In genomic region chr10:12042409-12042796, GRCh38 we compare ENCODE assay signal across 8 cellular contexts. TPM values are rescaled to one million over a fixed set of nuclear protein-coding genes. Genes with fewer than 3 reads are reported as not detected.
DNase-seq lines count a peak whose midpoint lies in the region; ATAC-seq and TF ChIP-seq lines count a peak whose summit lies in the region.

No MANE protein-coding gene starts in this region.

- H3K27me3 ChIP-seq in sigmoid colon, result no peaks in the 10 kb centered on the region

- H3K36me3 ChIP-seq in sigmoid colon, result no peaks in the 10 kb centered on the region

- DNase-seq in CD1c-positive myeloid dendritic cell (ENCODE audit: extremely low spot score) (peak; percentile 63), NCI-H69 (lab: John Stamatoyannopoulos, UW) (peak; percentile 40), left cardiac atrium (peak; percentile 61), sigmoid colon (peak; percentile 79), SIG-M5 treated with dmso at 0.1 percent for 504 hours (lab: John Stamatoyannopoulos, UW; ENCODE audit: unreplicated experiment) (no peak), NCI-H1694 (lab: John Stamatoyannopoulos, UW) (no peak)
- peak; percentile 29 to 50 (median 37) for DNase-seq in activated naive CD4-positive, alpha-beta T cell (lab: John Stamatoyannopoulos, UW)

- H3K9me3 ChIP-seq in sigmoid colon, result no peaks in the 10 kb centered on the region

- TF ChIP-seq POLR2A in sigmoid colon (IDR thresholded peaks at IDR 0.05), result peak; percentile 25 to 30

- intact Hi-C loops in left cardiac atrium (cut with DNase I), result loop anchor here in 1 of 2 donors (2.0 kb wide), 1 partner anchor 26 kb away; the partner anchor contains the start of gene DHTKD1
- intact Hi-C loops in sigmoid colon (cut with DNase I), result loop anchor here (5.0 kb wide), 2 partner anchors 1060 to 1305 kb away; partner anchors contain the start of genes OPTN and SEPHS1

- H3K4me3 ChIP-seq in sigmoid colon, result peak overlapping the region; percentile 91 to 100 (median 99)

- H3K27ac ChIP-seq in sigmoid colon, result peak overlapping the region; percentile 95 to 98 (median 96)

- peak in 1 of 4 donors; percentile 44 for TF ChIP-seq EP300 in sigmoid colon (IDR thresholded peaks at IDR 0.05)

- H3K4me1 ChIP-seq in sigmoid colon, result peaks cover 0 to 23% (median 18%) of the 10 kb centered on the region in 4 donors

- 1% methylated on average over 31 of the region's 31 CpGs for WGBS in sigmoid colon, 2 donors

- no peak for TF ChIP-seq CTCF in sigmoid colon (IDR thresholded peaks at IDR 0.05)

- ATAC-seq in GM21529 (IDR thresholded peaks at IDR 0.05; ENCODE audit: unreplicated experiment) (peak; percentile 6), left cardiac atrium (peak; percentile 28 to 52)

RNA-seq across cellular contexts. Expression of gene UPF2, which starts 0.2 kb away (rescaled TPM):
- total RNA-seq in left cardiac atrium (10 to 100 TPM; 13.7 to 16.9 TPM), sigmoid colon (10 to 100 TPM; 29.3 to 36.9 (median 29.8) TPM)
- 10 to 100 TPM; 11.4 to 16.6 (median 16.1) TPM for polyA plus RNA-seq in sigmoid colon

RNA-seq across cellular contexts. Expression of gene DHTKD1, which starts 26.4 kb away (rescaled TPM):
- 10 to 100 TPM; 14.2 to 18.2 TPM for total RNA-seq in left cardiac atrium
- total RNA-seq in sigmoid colon, result 10 to 100 TPM; 14.7 to 37.3 (median 20.7) TPM
- 10 to 100 TPM in 2 of 3 donors, 1 to 10 TPM in 1; 8.4 to 14.8 (median 12.5) TPM for polyA plus RNA-seq in sigmoid colon

Comparison
In these comparisons a context has a peak if more than half of its experiments do, and no peak if none do; other contexts are left out.
1. DNase-seq: peak in CD1c-positive myeloid dendritic cell (single experiment), NCI-H69 (single experiment), activated naive CD4-positive, alpha-beta T cell (4 of 4), left cardiac atrium (single experiment) and sigmoid colon (single experiment); none in SIG-M5 treated with dmso at 0.1 percent for 504 hours (single experiment) and NCI-H1694 (single experiment).